Comparison of ENCODE assay signal across 9 cellular contexts in genomic region chr17:83053021-83053778, GRCh38. TPM values are rescaled to one million over a fixed set of nuclear protein-coding genes. Genes with fewer than 3 reads are reported as not detected.
DNase-seq lines count a peak whose midpoint lies in the region; ATAC-seq and TF ChIP-seq lines count a peak whose summit lies in the region.
"Had no signal": no experiment of that assay in that cellular context is flagged by ENCODE, and none has a peak within 500 bp of the region (broad histone marks: within the 10 kb centered on the region; RNA-seq: fewer than 3 reads in every experiment).

No MANE protein-coding gene starts in this region.

- no peaks in the 10 kb centered on the region for H3K27me3 Mint-ChIP-seq in activated CD8-positive, alpha-beta T cell treated with anti-CD3 and anti-CD28 coated beads for 36 hours

- H4K20me1 ChIP-seq in MM.1S (ENCODE audit: insufficient read depth, low read length) = no peaks in the 10 kb centered on the region

- H3K27ac Mint-ChIP-seq in activated CD8-positive, alpha-beta T cell treated with anti-CD3 and anti-CD28 coated beads for 36 hours = peak overlapping the region; percentile 92

- intact Hi-C loops in activated CD8-positive, alpha-beta T cell treated with anti-CD3 and anti-CD28 coated beads for 36 hours (cut with micrococcal nuclease) = no loop called here
- intact Hi-C loops in left ventricle myocardium inferior (cut with micrococcal nuclease) (no loop called here), gastrocnemius medialis (cut with DNase I; ENCODE audit: low total_unique reads) (loop anchor here (10.0 kb wide), 2 partner anchors 138 to 268 kb away; no protein-coding TSS in a partner anchor)

- H3K9me3 Mint-ChIP-seq in activated CD8-positive, alpha-beta T cell treated with anti-CD3 and anti-CD28 coated beads for 36 hours = no peaks in the 10 kb centered on the region

- H3K27me3 ChIP-seq in left ventricle myocardium inferior (ENCODE audit: low read depth) = no peaks in the 10 kb centered on the region
- H3K27me3 ChIP-seq in gastrocnemius medialis = no peaks in the 10 kb centered on the region
- H3K27me3 ChIP-seq in MM.1S (replicated peaks; ENCODE audit: insufficient read depth, low read length) = peaks cover 60% of the 10 kb centered on the region

- POLR2A ChIA-PET in activated CD8-positive, alpha-beta T cell treated with anti-CD3 and anti-CD28 coated beads for 36 hours (lab: Charles Lee) = interaction anchor here (1.4 kb wide), 1 partner anchor 67 kb away, joined by 3 read pairs; no protein-coding TSS in a partner anchor
- POLR2A ChIA-PET in HEK293T (lab: Yijun Ruan, JAX) = no interaction called here

- DNase-seq in DMS79 (lab: John Stamatoyannopoulos, UW) = peak; percentile 45
- DNase-seq in activated CD8-positive, alpha-beta T cell treated with anti-CD3 and anti-CD28 coated beads for 36 hours = no peak
- DNase-seq in left ventricle myocardium inferior = peak; percentile 15
- no peak for DNase-seq in gastrocnemius medialis
- no peak for DNase-seq in HEK293T (ENCODE audit: extremely low spot score)
- DNase-seq in NOMO-1 (lab: John Stamatoyannopoulos, UW; ENCODE audit: unreplicated experiment in 2 of 2) = no peak
- no peak for DNase-seq in NCI-H2171 treated with DMSO at 0.1 percent for 48 hours (lab: John Stamatoyannopoulos, UW)
- DNase-seq in MM.1S = no peak
- DNase-seq: NCI-H2107 had no signal

- no peaks in the 10 kb centered on the region for H3K9me3 ChIP-seq in left ventricle myocardium inferior (replicated peaks)
- H3K9me3 ChIP-seq in gastrocnemius medialis = no peaks in the 10 kb centered on the region
- H3K9me3 ChIP-seq in MM.1S (replicated peaks; ENCODE audit: insufficient read depth, low read length) = no peaks in the 10 kb centered on the region

- CTCF ChIA-PET in activated CD8-positive, alpha-beta T cell treated with anti-CD3 and anti-CD28 coated beads for 36 hours (lab: Charles Lee) = interaction anchor here (0.7 kb wide), 1 partner anchor 10 kb away, joined by 3 read pairs; no protein-coding TSS in a partner anchor
- CTCF ChIA-PET in HEK293T (lab: Yijun Ruan, JAX) = no interaction called here

- H3K4me2 ChIP-seq in MM.1S (ENCODE audit: low read depth, low read length) = no peak overlapping the region

- no peaks in the 10 kb centered on the region; the same call in 1 of the 2 replicates for H3F3A ChIP-seq in MM.1S (ENCODE audit: insufficient read depth, low read length)

- no peak for TF ChIP-seq POLR2A in gastrocnemius medialis (IDR thresholded peaks at IDR 0.05)

- in situ Hi-C loops in gastrocnemius medialis (cut with MboI; ENCODE audit: low sequenced_read_pairs in 4 of 4) = no loop called here

- H3K4me1 ChIP-seq in left ventricle myocardium inferior (peaks cover 55% of the 10 kb centered on the region), gastrocnemius medialis (peaks cover 23 to 35% of the 10 kb centered on the region in 2 donors), MM.1S (ENCODE audit: low read length) (no peaks in the 10 kb centered on the region)

- TF ChIP-seq CTCF in activated CD8-positive, alpha-beta T cell treated with anti-CD3 and anti-CD28 coated beads for 36 hours (IDR thresholded peaks at IDR 0.05) = no peak
- TF ChIP-seq CTCF in left ventricle myocardium inferior (IDR thresholded peaks at IDR 0.05; ENCODE audit: borderline replicate concordance) (no peak), gastrocnemius medialis (IDR thresholded peaks at IDR 0.05 in 4 of 5, conservative IDR thresholded peaks at IDR 0.05 in 1 of 5) (no peak), MM.1S (IDR thresholded peaks at IDR 0.05; ENCODE audit: low read length) (no peak)

- no peak overlapping the region for H2AFZ ChIP-seq in MM.1S (ENCODE audit: low read length)

- H3K36me3 ChIP-seq in left ventricle myocardium inferior = no peaks in the 10 kb centered on the region
- no peaks in the 10 kb centered on the region for H3K36me3 ChIP-seq in gastrocnemius medialis
- no peaks in the 10 kb centered on the region for H3K36me3 ChIP-seq in MM.1S (replicated peaks; ENCODE audit: insufficient read depth, low read length)

- H3K4me3 ChIP-seq in left ventricle myocardium inferior (no peak overlapping the region), gastrocnemius medialis (no peak overlapping the region), MM.1S (ENCODE audit: low read length) (no peak overlapping the region)

- no peak overlapping the region for H3K4me3 Mint-ChIP-seq in activated CD8-positive, alpha-beta T cell treated with anti-CD3 and anti-CD28 coated beads for 36 hours

- H3K36me3 Mint-ChIP-seq in activated CD8-positive, alpha-beta T cell treated with anti-CD3 and anti-CD28 coated beads for 36 hours (ENCODE audit: low read depth) = peaks cover 3% of the 10 kb centered on the region

- H3K9ac ChIP-seq in MM.1S (ENCODE audit: low read length) = no peak overlapping the region

- no peaks in the 10 kb centered on the region for H3K79me2 ChIP-seq in MM.1S (ENCODE audit: low read length)

- no peak for ATAC-seq in activated CD8-positive, alpha-beta T cell treated with anti-CD3 and anti-CD28 coated beads for 36 hours
- no peak for ATAC-seq in gastrocnemius medialis

- no peaks in the 10 kb centered on the region for H3K9me2 ChIP-seq in MM.1S (replicated peaks; ENCODE audit: insufficient read depth, low read length)

- peaks cover 44% of the 10 kb centered on the region for H3K4me1 Mint-ChIP-seq in activated CD8-positive, alpha-beta T cell treated with anti-CD3 and anti-CD28 coated beads for 36 hours (ENCODE audit: low read depth)

- peak overlapping the region; percentile 89 for H3K27ac ChIP-seq in left ventricle myocardium inferior (replicated peaks)
- peak overlapping the region; percentile 52 to 67 (median 60) for H3K27ac ChIP-seq in gastrocnemius medialis
- H3K27ac ChIP-seq in MM.1S (ENCODE audit: low read length) = no peak overlapping the region

TF ChIP-seq in HEK293T, 16 proteins besides CTCF, POLR2A, EP300 and RAD21:
- no peak for TF ChIP-seq TARDBP (IDR thresholded peaks at IDR 0.05)
- no peak for TF ChIP-seq L3MBTL2 (conservative IDR thresholded peaks at IDR 0.05)
- no peak for TF ChIP-seq FOXK2 (IDR thresholded peaks at IDR 0.05)
- TF ChIP-seq PKNOX1 (IDR thresholded peaks at IDR 0.05) = no peak
- no peak for TF ChIP-seq FOXM1 (IDR thresholded peaks at IDR 0.05; ENCODE audit: borderline replicate concordance)
- no peak for TF ChIP-seq NFRKB (IDR thresholded peaks at IDR 0.05)
- no peak for TF ChIP-seq ZNF384 (IDR thresholded peaks at IDR 0.05)

RNA-seq across cellular contexts. Expression of gene METRNL, which starts 26.2 kb away (rescaled TPM):
- total RNA-seq in activated CD8-positive, alpha-beta T cell treated with anti-CD3 and anti-CD28 coated beads for 36 hours = 10 to 100 TPM; 23.3 to 24.1 TPM
- total RNA-seq in left ventricle myocardium inferior = 75.2 TPM
- 10 to 100 TPM in 3 of 4 donors, 1 to 10 TPM in 1; 6.6 to 19.7 (median 11.1) TPM for total RNA-seq in gastrocnemius medialis

Comparison
In these comparisons a context has a peak if more than half of its experiments do, and no peak if none do; other contexts are left out.
1. DNase-seq: peak in DMS79 (single experiment) and left ventricle myocardium inferior (single experiment); none in activated CD8-positive, alpha-beta T cell treated with anti-CD3 and anti-CD28 coated beads for 36 hours (single experiment), gastrocnemius medialis (0 of 2), HEK293T (single experiment), NOMO-1 (0 of 2), NCI-H2171 treated with DMSO at 0.1 percent for 48 hours (single experiment) and MM.1S (single experiment).